1 cellular context compared by ENCODE assay signal in the genomic region with DNA sequence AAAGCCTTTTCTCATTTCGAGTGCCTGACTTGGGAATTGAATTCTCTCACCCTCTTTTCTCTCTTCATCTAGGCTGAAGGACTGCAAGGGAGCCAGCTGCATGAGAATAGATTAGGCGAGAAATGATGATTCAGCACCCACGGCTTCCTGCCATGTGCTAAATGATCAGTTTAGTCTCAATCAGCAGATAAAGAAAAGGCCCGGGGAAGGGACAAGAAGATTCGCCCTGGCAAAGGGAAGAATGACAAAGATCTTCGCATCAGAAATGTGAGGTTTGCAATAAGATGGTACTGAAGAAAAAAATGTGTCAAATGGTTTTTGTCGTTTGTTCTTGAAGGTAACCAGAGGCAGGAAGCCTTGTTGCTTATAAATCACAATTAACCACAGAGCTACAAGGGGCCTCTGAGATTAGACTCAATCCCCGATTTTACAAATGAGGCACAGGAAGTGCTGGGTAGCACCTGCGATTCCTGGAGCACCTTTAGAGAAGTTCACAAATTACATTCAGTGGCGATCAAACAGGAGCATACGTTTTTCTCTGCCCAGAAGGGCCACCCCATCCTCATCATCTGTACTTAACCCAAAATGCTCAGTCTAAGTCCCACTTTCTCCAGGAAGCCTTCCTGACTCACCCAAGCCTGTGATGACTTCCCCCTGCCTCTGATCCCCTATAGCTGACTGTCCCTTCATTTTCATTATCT.
TF ChIP-seq lines count a peak whose summit lies in the region.

No MANE protein-coding gene starts in this region.

TF ChIP-seq in K562, 482 proteins besides CTCF, POLR2A, EP300 and RAD21 (continued from another document):
- TF ChIP-seq EP400 (IDR thresholded peaks at IDR 0.05) (peak; percentile 51), ZNF121 (CRISPR knock-in tag; conservative IDR thresholded peaks at IDR 0.05) (no peak), ZFP1 (CRISPR knock-in tag; IDR thresholded peaks at IDR 0.05) (no peak), MYNN (IDR thresholded peaks at IDR 0.05) (0 out of 2 replicates have a peak, but pooled peaks have one; percentile 43), MYNN (CRISPR knock-in tag; IDR thresholded peaks at IDR 0.05) (no peak), ZBTB17 (CRISPR knock-in tag; IDR thresholded peaks at IDR 0.05) (0 out of 2 replicates have a peak, but pooled peaks have one; percentile 37), CCNT2 (IDR thresholded peaks at IDR 0.05; ENCODE audit: borderline replicate concordance, extremely low read depth, insufficient read length, low read depth, low read length) (peak; percentile 65), ZFP36 (IDR thresholded peaks at IDR 0.05; ENCODE audit: low read depth, low read length, partially characterized antibody) (peak; percentile 68), ZNF165 (CRISPR knock-in tag; IDR thresholded peaks at IDR 0.05; ENCODE audit: borderline replicate concordance) (no peak), FOXJ3 (CRISPR knock-in tag; IDR thresholded peaks at IDR 0.05) (no peak), ZNF316 (IDR thresholded peaks at IDR 0.05) (peak; percentile 100), SMARCA4 (IDR thresholded peaks at IDR 0.05) (peak; percentile 93), HDAC2 (IDR thresholded peaks at IDR 0.05) (peak; percentile 80), BACH1 (tag; IDR thresholded peaks at IDR 0.05) (peak; percentile 79), KDM1A (IDR thresholded peaks at IDR 0.05) (peak; percentile 83 to 92), TEAD1 (CRISPR knock-in tag; IDR thresholded peaks at IDR 0.05) (peak in 1 of 2 experiments; percentile 55; a peak in 1 of 4 replicates), ZNF311 (CRISPR knock-in tag; IDR thresholded peaks at IDR 0.05) (0 out of 2 replicates have a peak, but pooled peaks have one; percentile 37), MAFF (IDR thresholded peaks at IDR 0.05; ENCODE audit: low read length) (peak; percentile 99), BRD4 (IDR thresholded peaks at IDR 0.05) (no peak), ARNT (IDR thresholded peaks at IDR 0.05) (peak in 1 of 2 experiments; percentile 75; a peak in 1 of 4 replicates), DMBX1 (CRISPR knock-in tag; IDR thresholded peaks at IDR 0.05; ENCODE audit: borderline replicate concordance) (0 out of 2 replicates have a peak, but pooled peaks have one; percentile 70), POLR2AphosphoS5 (IDR thresholded peaks at IDR 0.05; ENCODE audit: control insufficient read depth, insufficient read depth, low read depth, low read length) (peak; percentile 68), KLF6 (CRISPR knock-in tag; IDR thresholded peaks at IDR 0.05; ENCODE audit: borderline replicate concordance) (no peak), CBFA2T3 (IDR thresholded peaks at IDR 0.05) (peak; percentile 94), SNRNP70 (optimal IDR thresholded peaks at IDR 0.05; ENCODE audit: low read depth, low read length) (no peak)
- TF ChIP-seq, protein P1, sequence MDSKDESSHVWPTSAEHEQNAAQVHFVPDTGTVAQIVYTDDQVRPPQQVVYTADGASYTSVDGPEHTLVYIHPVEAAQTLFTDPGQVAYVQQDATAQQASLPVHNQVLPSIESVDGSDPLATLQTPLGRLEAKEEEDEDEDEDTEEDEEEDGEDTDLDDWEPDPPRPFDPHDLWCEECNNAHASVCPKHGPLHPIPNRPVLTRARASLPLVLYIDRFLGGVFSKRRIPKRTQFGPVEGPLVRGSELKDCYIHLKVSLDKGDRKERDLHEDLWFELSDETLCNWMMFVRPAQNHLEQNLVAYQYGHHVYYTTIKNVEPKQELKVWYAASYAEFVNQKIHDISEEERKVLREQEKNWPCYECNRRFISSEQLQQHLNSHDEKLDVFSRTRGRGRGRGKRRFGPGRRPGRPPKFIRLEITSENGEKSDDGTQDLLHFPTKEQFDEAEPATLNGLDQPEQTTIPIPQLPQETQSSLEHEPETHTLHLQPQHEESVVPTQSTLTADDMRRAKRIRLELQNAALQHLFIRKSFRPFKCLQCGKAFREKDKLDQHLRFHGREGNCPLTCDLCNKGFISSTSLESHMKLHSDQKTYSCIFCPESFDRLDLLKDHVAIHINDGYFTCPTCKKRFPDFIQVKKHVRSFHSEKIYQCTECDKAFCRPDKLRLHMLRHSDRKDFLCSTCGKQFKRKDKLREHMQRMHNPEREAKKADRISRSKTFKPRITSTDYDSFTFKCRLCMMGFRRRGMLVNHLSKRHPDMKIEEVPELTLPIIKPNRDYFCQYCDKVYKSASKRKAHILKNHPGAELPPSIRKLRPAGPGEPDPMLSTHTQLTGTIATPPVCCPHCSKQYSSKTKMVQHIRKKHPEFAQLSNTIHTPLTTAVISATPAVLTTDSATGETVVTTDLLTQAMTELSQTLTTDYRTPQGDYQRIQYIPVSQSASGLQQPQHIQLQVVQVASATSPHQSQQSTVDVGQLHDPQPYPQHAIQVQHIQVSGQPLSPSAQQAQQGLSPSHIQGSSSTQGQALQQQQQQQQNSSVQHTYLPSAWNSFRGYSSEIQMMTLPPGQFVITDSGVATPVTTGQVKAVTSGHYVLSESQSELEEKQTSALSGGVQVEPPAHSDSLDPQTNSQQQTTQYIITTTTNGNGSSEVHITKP (IDR thresholded peaks at IDR 0.05; ENCODE audit: partially characterized antibody): no peak
- TF ChIP-seq, protein P2, sequence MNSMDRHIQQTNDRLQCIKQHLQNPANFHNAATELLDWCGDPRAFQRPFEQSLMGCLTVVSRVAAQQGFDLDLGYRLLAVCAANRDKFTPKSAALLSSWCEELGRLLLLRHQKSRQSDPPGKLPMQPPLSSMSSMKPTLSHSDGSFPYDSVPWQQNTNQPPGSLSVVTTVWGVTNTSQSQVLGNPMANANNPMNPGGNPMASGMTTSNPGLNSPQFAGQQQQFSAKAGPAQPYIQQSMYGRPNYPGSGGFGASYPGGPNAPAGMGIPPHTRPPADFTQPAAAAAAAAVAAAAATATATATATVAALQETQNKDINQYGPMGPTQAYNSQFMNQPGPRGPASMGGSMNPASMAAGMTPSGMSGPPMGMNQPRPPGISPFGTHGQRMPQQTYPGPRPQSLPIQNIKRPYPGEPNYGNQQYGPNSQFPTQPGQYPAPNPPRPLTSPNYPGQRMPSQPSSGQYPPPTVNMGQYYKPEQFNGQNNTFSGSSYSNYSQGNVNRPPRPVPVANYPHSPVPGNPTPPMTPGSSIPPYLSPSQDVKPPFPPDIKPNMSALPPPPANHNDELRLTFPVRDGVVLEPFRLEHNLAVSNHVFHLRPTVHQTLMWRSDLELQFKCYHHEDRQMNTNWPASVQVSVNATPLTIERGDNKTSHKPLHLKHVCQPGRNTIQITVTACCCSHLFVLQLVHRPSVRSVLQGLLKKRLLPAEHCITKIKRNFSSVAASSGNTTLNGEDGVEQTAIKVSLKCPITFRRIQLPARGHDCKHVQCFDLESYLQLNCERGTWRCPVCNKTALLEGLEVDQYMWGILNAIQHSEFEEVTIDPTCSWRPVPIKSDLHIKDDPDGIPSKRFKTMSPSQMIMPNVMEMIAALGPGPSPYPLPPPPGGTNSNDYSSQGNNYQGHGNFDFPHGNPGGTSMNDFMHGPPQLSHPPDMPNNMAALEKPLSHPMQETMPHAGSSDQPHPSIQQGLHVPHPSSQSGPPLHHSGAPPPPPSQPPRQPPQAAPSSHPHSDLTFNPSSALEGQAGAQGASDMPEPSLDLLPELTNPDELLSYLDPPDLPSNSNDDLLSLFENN (IDR thresholded peaks at IDR 0.05; ENCODE audit: low read depth in 2 of 2, low read length in 2 of 2): peak in 1 of 2 experiments; percentile 73; a peak in 1 of 4 replicates
- TF ChIP-seq, protein P3, sequence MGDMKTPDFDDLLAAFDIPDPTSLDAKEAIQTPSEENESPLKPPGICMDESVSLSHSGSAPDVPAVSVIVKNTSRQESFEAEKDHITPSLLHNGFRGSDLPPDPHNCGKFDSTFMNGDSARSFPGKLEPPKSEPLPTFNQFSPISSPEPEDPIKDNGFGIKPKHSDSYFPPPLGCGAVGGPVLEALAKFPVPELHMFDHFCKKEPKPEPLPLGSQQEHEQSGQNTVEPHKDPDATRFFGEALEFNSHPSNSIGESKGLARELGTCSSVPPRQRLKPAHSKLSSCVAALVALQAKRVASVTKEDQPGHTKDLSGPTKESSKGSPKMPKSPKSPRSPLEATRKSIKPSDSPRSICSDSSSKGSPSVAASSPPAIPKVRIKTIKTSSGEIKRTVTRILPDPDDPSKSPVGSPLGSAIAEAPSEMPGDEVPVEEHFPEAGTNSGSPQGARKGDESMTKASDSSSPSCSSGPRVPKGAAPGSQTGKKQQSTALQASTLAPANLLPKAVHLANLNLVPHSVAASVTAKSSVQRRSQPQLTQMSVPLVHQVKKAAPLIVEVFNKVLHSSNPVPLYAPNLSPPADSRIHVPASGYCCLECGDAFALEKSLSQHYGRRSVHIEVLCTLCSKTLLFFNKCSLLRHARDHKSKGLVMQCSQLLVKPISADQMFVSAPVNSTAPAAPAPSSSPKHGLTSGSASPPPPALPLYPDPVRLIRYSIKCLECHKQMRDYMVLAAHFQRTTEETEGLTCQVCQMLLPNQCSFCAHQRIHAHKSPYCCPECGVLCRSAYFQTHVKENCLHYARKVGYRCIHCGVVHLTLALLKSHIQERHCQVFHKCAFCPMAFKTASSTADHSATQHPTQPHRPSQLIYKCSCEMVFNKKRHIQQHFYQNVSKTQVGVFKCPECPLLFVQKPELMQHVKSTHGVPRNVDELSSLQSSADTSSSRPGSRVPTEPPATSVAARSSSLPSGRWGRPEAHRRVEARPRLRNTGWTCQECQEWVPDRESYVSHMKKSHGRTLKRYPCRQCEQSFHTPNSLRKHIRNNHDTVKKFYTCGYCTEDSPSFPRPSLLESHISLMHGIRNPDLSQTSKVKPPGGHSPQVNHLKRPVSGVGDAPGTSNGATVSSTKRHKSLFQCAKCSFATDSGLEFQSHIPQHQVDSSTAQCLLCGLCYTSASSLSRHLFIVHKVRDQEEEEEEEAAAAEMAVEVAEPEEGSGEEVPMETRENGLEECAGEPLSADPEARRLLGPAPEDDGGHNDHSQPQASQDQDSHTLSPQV (IDR thresholded peaks at IDR 0.05): peak; percentile 47; the same call in 1 of the 2 replicates
- TF ChIP-seq, protein P4, sequence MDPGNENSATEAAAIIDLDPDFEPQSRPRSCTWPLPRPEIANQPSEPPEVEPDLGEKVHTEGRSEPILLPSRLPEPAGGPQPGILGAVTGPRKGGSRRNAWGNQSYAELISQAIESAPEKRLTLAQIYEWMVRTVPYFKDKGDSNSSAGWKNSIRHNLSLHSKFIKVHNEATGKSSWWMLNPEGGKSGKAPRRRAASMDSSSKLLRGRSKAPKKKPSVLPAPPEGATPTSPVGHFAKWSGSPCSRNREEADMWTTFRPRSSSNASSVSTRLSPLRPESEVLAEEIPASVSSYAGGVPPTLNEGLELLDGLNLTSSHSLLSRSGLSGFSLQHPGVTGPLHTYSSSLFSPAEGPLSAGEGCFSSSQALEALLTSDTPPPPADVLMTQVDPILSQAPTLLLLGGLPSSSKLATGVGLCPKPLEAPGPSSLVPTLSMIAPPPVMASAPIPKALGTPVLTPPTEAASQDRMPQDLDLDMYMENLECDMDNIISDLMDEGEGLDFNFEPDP (CRISPR knock-in tag; IDR thresholded peaks at IDR 0.05): no peak
- TF ChIP-seq, protein P5, sequence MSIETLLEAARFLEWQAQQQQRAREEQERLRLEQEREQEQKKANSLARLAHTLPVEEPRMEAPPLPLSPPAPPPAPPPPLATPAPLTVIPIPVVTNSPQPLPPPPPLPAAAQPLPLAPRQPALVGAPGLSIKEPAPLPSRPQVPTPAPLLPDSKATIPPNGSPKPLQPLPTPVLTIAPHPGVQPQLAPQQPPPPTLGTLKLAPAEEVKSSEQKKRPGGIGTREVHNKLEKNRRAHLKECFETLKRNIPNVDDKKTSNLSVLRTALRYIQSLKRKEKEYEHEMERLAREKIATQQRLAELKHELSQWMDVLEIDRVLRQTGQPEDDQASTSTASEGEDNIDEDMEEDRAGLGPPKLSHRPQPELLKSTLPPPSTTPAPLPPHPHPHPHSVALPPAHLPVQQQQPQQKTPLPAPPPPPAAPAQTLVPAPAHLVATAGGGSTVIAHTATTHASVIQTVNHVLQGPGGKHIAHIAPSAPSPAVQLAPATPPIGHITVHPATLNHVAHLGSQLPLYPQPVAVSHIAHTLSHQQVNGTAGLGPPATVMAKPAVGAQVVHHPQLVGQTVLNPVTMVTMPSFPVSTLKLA (conservative IDR thresholded peaks at IDR 0.05): peak; percentile 58 to 73; a peak in 2 of 4 replicates
- TF ChIP-seq, protein P6, sequence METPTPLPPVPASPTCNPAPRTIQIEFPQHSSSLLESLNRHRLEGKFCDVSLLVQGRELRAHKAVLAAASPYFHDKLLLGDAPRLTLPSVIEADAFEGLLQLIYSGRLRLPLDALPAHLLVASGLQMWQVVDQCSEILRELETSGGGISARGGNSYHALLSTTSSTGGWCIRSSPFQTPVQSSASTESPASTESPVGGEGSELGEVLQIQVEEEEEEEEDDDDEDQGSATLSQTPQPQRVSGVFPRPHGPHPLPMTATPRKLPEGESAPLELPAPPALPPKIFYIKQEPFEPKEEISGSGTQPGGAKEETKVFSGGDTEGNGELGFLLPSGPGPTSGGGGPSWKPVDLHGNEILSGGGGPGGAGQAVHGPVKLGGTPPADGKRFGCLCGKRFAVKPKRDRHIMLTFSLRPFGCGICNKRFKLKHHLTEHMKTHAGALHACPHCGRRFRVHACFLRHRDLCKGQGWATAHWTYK (CRISPR knock-in tag; IDR thresholded peaks at IDR 0.05): 0 out of 2 replicates have a peak, but pooled peaks have one; percentile 41
- TF ChIP-seq, protein P7, sequence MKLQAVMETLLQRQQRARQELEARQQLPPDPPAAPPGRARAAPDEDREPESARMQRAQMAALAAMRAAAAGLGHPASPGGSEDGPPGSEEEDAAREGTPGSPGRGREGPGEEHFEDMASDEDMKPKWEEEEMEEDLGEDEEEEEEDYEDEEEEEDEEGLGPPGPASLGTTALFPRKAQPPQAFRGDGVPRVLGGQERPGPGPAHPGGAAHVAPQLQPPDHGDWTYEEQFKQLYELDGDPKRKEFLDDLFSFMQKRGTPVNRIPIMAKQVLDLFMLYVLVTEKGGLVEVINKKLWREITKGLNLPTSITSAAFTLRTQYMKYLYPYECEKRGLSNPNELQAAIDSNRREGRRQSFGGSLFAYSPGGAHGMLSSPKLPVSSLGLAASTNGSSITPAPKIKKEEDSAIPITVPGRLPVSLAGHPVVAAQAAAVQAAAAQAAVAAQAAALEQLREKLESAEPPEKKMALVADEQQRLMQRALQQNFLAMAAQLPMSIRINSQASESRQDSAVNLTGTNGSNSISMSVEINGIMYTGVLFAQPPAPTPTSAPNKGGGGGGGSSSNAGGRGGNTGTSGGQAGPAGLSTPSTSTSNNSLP (IDR thresholded peaks at IDR 0.05; ENCODE audit: borderline replicate concordance, low read depth, low read length): peak; percentile 49; the same call in 1 of the 2 replicates
- TF ChIP-seq, protein P8, sequence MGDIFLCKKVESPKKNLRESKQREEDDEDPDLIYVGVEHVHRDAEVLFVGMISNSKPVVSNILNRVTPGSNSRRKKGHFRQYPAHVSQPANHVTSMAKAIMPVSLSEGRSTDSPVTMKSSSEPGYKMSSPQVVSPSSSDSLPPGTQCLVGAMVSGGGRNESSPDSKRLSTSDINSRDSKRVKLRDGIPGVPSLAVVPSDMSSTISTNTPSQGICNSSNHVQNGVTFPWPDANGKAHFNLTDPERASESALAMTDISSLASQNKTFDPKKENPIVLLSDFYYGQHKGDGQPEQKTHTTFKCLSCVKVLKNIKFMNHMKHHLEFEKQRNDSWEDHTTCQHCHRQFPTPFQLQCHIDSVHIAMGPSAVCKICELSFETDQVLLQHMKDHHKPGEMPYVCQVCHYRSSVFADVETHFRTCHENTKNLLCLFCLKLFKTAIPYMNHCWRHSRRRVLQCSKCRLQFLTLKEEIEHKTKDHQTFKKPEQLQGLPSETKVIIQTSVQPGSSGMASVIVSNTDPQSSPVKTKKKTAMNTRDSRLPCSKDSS (IDR thresholded peaks at IDR 0.05; ENCODE audit: low read depth, partially characterized antibody): no peak
TF ChIP-seq in K562: peak in this region for 80.
